ENCODE assay signal across 10 cellular contexts in genomic region chr13:61286148-61286745, GRCh38.
DNase-seq lines count a peak whose midpoint lies in the region; ATAC-seq, FAIRE-seq and TF ChIP-seq lines count a peak whose summit lies in the region.
"Had no signal": no experiment of that assay in that cellular context is flagged by ENCODE, and none has a peak within 500 bp of the region (broad histone marks: within the 10 kb centered on the region; RNA-seq: fewer than 3 reads in every experiment).

No MANE protein-coding gene starts in this region.

- H3K27me3 ChIP-seq in bronchial epithelial cell (ENCODE audit: control insufficient read depth, insufficient read depth, low read length) (no peaks in the 10 kb centered on the region), upper lobe of right lung (no peaks in the 10 kb centered on the region), trophoblast cell (ENCODE audit: insufficient read depth, low read length) (no peaks in the 10 kb centered on the region)

- no peak for FAIRE-seq in bronchial epithelial cell (lab: Jason Lieb, UNC)

- ATAC-seq in upper lobe of right lung: peak; percentile 29
- no peak for ATAC-seq in GM21825 (IDR thresholded peaks at IDR 0.05; ENCODE audit: unreplicated experiment)

- H3K9ac ChIP-seq in trophoblast cell (ENCODE audit: low read length): no peak overlapping the region

- no peak overlapping the region for H2AK5ac ChIP-seq in trophoblast cell (ENCODE audit: low read length)

- H3K9me3 ChIP-seq in upper lobe of right lung (no peaks in the 10 kb centered on the region), trophoblast cell (ENCODE audit: insufficient read depth, low read depth, low read length) (no peaks in the 10 kb centered on the region)

- WGBS in trophoblast cell (ENCODE audit: extremely low coverage, insufficient coverage, insufficient read length): no CpG with 5 or more reads among the region's 4 CpGs

- H4K91ac ChIP-seq in trophoblast cell (ENCODE audit: low read depth, low read length): no peak overlapping the region

- H3K79me2 ChIP-seq in trophoblast cell (ENCODE audit: control insufficient read depth, insufficient read depth, low read length, poor library complexity): no peaks in the 10 kb centered on the region

- peak; percentile 15 for TF ChIP-seq CTCF in bronchial epithelial cell (IDR thresholded peaks at IDR 0.05; ENCODE audit: insufficient read depth, low read length, severe bottlenecking)
- TF ChIP-seq CTCF in upper lobe of right lung (IDR thresholded peaks at IDR 0.05): peak; percentile 14

- no peak overlapping the region for H3K4ac ChIP-seq in trophoblast cell (ENCODE audit: low read depth, low read length)

- no peak overlapping the region for H3K27ac ChIP-seq in upper lobe of right lung
- no peak overlapping the region for H3K27ac ChIP-seq in trophoblast cell (ENCODE audit: low read depth, low read length)

- no peak overlapping the region for H3K23ac ChIP-seq in trophoblast cell (ENCODE audit: low read length)

- H4K12ac ChIP-seq in trophoblast cell (ENCODE audit: low read depth, low read length): no peak overlapping the region

- no peak overlapping the region for H3K4me3 ChIP-seq in bronchial epithelial cell (ENCODE audit: low read depth, low read length)
- H3K4me3 ChIP-seq in upper lobe of right lung: no peak overlapping the region
- no peak overlapping the region for H3K4me3 ChIP-seq in trophoblast cell (ENCODE audit: low read depth, low read length)

- no peak overlapping the region for H2BK120ac ChIP-seq in trophoblast cell (ENCODE audit: insufficient read depth, low read length, poor library complexity)

- H3K14ac ChIP-seq in trophoblast cell (ENCODE audit: low read length): no peak overlapping the region

- H3K18ac ChIP-seq in trophoblast cell (ENCODE audit: low read length): no peak overlapping the region

- H2BK12ac ChIP-seq in trophoblast cell (ENCODE audit: low read length): no peak overlapping the region

- intact Hi-C loops in upper lobe of right lung (cut with DNase I): no loop called here

- H3K4me1 ChIP-seq in upper lobe of right lung (no peaks in the 10 kb centered on the region), trophoblast cell (ENCODE audit: control insufficient read depth in 1 of 2, insufficient read depth in 2 of 2, low read length in 2 of 2) (no peaks in the 10 kb centered on the region)

- no peak overlapping the region for H3K4me2 ChIP-seq in trophoblast cell (ENCODE audit: low read length)

- DNase-seq in stimulated activated CD4-positive, alpha-beta T cell treated with anti-CD3 and anti-CD28 coated beads, Interleukin-15, amount 100 ng/mL, for 24 hours: peak; percentile 1
- DNase-seq in stimulated activated CD4-positive, alpha-beta T cell treated with anti-CD3 and anti-CD28 coated beads, Interleukin-1b, Interleukin-23, amount 100 ng/mL, for 48 hours: no peak
- DNase-seq in NCI-H146 treated with DMSO at 0.1 percent for 48 hours (lab: John Stamatoyannopoulos, UW; ENCODE audit: unreplicated experiment) (peak; percentile 10), bronchial epithelial cell (ENCODE audit: low read depth) (peak; percentile 38), upper lobe of right lung (no peak), cerebellar nuclear complex (lab: John Stamatoyannopoulos, UW) (no peak), trophoblast cell (no peak)
- DNase-seq: activated CD4-positive, alpha-beta T cell treated with anti-CD3 and anti-CD28 coated beads, Interleukin-2, amount 50 U/mL, for 1 hour; IMR-90 had no signal

- H2BK5ac ChIP-seq in trophoblast cell (ENCODE audit: low read depth, low read length, poor library complexity): no peak overlapping the region

- no peaks in the 10 kb centered on the region for H3K79me1 ChIP-seq in trophoblast cell (ENCODE audit: low read length)

- H2AFZ ChIP-seq in trophoblast cell (ENCODE audit: insufficient read depth, low read length, poor library complexity): no peak overlapping the region

- H4K8ac ChIP-seq in trophoblast cell (ENCODE audit: low read depth, low read length): no peak overlapping the region

- H3K36me3 ChIP-seq in bronchial epithelial cell (ENCODE audit: control insufficient read depth, insufficient read depth, low read length) (no peaks in the 10 kb centered on the region), upper lobe of right lung (no peaks in the 10 kb centered on the region), trophoblast cell (ENCODE audit: control insufficient read depth in 1 of 2, insufficient read depth in 2 of 2, low read length in 2 of 2) (no peaks in the 10 kb centered on the region)

Comparison
In these comparisons a context has a peak if more than half of its experiments do, and no peak if none do; other contexts are left out.
1. DNase-seq: peak in stimulated activated CD4-positive, alpha-beta T cell treated with anti-CD3 and anti-CD28 coated beads, Interleukin-15, amount 100 ng/mL, for 24 hours (single experiment), NCI-H146 treated with DMSO at 0.1 percent for 48 hours (single experiment) and bronchial epithelial cell (single experiment); none in stimulated activated CD4-positive, alpha-beta T cell treated with anti-CD3 and anti-CD28 coated beads, Interleukin-1b, Interleukin-23, amount 100 ng/mL, for 48 hours (single experiment), upper lobe of right lung (single experiment), cerebellar nuclear complex (0 of 2) and trophoblast cell (0 of 2).